7 cellular contexts compared by ENCODE assay signal in the genomic region with DNA sequence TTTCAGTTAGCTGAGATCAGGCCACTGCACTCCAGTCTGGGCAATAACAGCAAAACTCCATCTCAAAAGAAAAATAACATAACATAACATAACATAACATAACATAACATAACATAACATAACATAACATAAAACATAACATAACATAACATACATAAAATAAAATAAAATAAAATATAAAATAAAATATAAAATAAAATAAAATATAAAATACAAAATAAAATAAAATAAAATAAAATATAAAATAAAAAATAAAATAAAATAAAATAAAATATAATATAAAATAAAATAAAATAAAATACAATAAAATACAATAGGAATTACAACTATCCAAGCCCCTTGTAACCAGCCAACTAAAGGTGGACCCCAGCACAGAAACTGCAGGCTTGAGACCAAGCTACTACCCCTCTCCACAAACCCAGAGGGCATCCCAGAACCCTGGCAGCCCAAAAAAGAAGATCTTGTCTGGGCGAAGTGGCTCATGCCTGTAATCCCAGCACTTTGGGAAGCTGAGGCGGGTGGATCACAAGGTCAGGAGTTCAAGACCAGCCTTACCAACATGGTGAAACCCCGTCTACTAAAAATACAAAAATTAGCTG. TPM values are rescaled to one million over a fixed set of nuclear protein-coding genes. Genes with fewer than 3 reads are reported as not detected.
DNase-seq lines count a peak whose midpoint lies in the region; ATAC-seq, FAIRE-seq and TF ChIP-seq lines count a peak whose summit lies in the region.
"Not testable (repeated sequence)": the region's sequence is repeated elsewhere in the genome, so short reads cannot be mapped to it uniquely, and the experiment has no call there.

No MANE protein-coding gene starts in this region.

- H3K9ac ChIP-seq in kidney (ENCODE audit: low read length in 2 of 2), result not testable (repeated sequence)

- H3K36me3 Mint-ChIP-seq in central memory CD8-positive, alpha-beta T cell (ENCODE audit: insufficient read depth), result peaks cover 38% of the 10 kb centered on the region

- H3K27ac Mint-ChIP-seq in central memory CD8-positive, alpha-beta T cell (ENCODE audit: low read depth), result peak overlapping the region; percentile 29

- not testable (repeated sequence) for TF ChIP-seq CTCF in dorsolateral prefrontal cortex (IDR thresholded peaks at IDR 0.05 in 54 of 56, conservative IDR thresholded peaks at IDR 0.05 in 2 of 56; ENCODE audit: low read depth in 1 of 56, partially characterized antibody in 56 of 56); kidney (IDR thresholded peaks at IDR 0.05; ENCODE audit: borderline replicate concordance, extremely low read depth, insufficient read depth)

- FAIRE-seq in G401.6 (lab: Jason Lieb, UNC) (peak; percentile 99), TTC549 (lab: Jason Lieb, UNC) (peak; percentile 98), endometrium (lab: Jason Lieb, UNC) (peak; percentile 96), kidney (lab: Jason Lieb, UNC) (peak; percentile 99), small intestine (lab: Jason Lieb, UNC) (peak; percentile 98)

- not testable (repeated sequence) for H3K36me3 ChIP-seq in kidney (ENCODE audit: control insufficient read depth in 1 of 2, insufficient read depth in 2 of 2, low read length in 2 of 2)
- peaks cover 5 to 14% of the 10 kb centered on the region in 2 donors for H3K36me3 ChIP-seq in small intestine (ENCODE audit: control insufficient read depth in 2 of 2, insufficient read depth in 2 of 2, low read length in 2 of 2)

- H3K9me3 Mint-ChIP-seq in central memory CD8-positive, alpha-beta T cell, result not testable (repeated sequence)

- not testable (repeated sequence) for H3K4me3 ChIP-seq in dorsolateral prefrontal cortex; kidney (ENCODE audit: low read length in 2 of 2); small intestine (ENCODE audit: low read depth in 1 of 2, low read length in 2 of 2)

- intact Hi-C loops in dorsolateral prefrontal cortex (cut with DNase I); kidney (cut with DNase I): not testable (repeated sequence)

- H3K9me3 ChIP-seq in kidney (ENCODE audit: control insufficient read depth in 1 of 2, low read length in 2 of 2); small intestine (ENCODE audit: control insufficient read depth, low read depth): not testable (repeated sequence)

- H3K27ac ChIP-seq in dorsolateral prefrontal cortex, result peak overlapping the region in 30 of 59 donors; percentile 2 to 99 (median 40)
- not testable (repeated sequence) for H3K27ac ChIP-seq in kidney (ENCODE audit: low read depth in 2 of 2, low read length in 2 of 2); small intestine (ENCODE audit: low read depth in 1 of 2, low read length in 1 of 2)

- not testable (repeated sequence) for H3K4me3 Mint-ChIP-seq in central memory CD8-positive, alpha-beta T cell

- not testable (repeated sequence) for ATAC-seq in central memory CD8-positive, alpha-beta T cell (replicated peaks; ENCODE audit: extremely low read depth, poor library complexity, severe bottlenecking)

- not testable (repeated sequence) for H3K27me3 Mint-ChIP-seq in central memory CD8-positive, alpha-beta T cell

- H3K4me1 Mint-ChIP-seq in central memory CD8-positive, alpha-beta T cell, result not testable (repeated sequence)

- not testable (repeated sequence) for DNase-seq in central memory CD8-positive, alpha-beta T cell (ENCODE audit: low spot score in 2 of 2); dorsolateral prefrontal cortex; kidney; small intestine

- not testable (repeated sequence) for H3K27me3 ChIP-seq in dorsolateral prefrontal cortex; small intestine (ENCODE audit: control insufficient read depth in 2 of 2, insufficient read depth in 2 of 2, low read length in 2 of 2)

- 95 to 100% (median 95%) methylated on average over 3 of the region's 3 CpGs for WGBS in small intestine, 3 donors

- H3K4me1 ChIP-seq in kidney (ENCODE audit: control insufficient read depth in 1 of 2, insufficient read depth in 1 of 2, low read depth in 1 of 2, low read length in 2 of 2); small intestine (ENCODE audit: control insufficient read depth in 2 of 2, insufficient read depth in 1 of 2, low read depth in 1 of 2, low read length in 1 of 2): not testable (repeated sequence)

RNA-seq across cellular contexts. Expression of a gene that starts 22.2 kb away (rescaled TPM):
- total RNA-seq in dorsolateral prefrontal cortex, result 100 to 1,000 TPM in 5 of 120 experiments, 10 to 100 TPM in 115; 19.1 to 168 (median 46.2) TPM
- 16.5 TPM for total RNA-seq in kidney
- polyA plus RNA-seq in kidney (ENCODE audit: insufficient read depth, low read depth, low replicate concordance), result 2.1 TPM
- 1 to 10 TPM; 1.8 to 3.5 (median 3.2) TPM for polyA plus RNA-seq in small intestine

RNA-seq across cellular contexts. Expression of a gene that starts 51.8 kb away (rescaled TPM):
- total RNA-seq in dorsolateral prefrontal cortex (10 to 100 TPM in 78 of 120 experiments, 1 to 10 TPM in 42; 3.9 to 28.7 (median 11.3) TPM), kidney (8.4 TPM)
- polyA plus RNA-seq in kidney (ENCODE audit: insufficient read depth, low read depth, low replicate concordance) (3.1 TPM), small intestine (1 to 10 TPM in 2 of 3 donors, under 1 TPM in 1; 0.67 to 4.3 (median 1.9) TPM)
